ENCODE assay signal across 1 cellular context in the genomic region with DNA sequence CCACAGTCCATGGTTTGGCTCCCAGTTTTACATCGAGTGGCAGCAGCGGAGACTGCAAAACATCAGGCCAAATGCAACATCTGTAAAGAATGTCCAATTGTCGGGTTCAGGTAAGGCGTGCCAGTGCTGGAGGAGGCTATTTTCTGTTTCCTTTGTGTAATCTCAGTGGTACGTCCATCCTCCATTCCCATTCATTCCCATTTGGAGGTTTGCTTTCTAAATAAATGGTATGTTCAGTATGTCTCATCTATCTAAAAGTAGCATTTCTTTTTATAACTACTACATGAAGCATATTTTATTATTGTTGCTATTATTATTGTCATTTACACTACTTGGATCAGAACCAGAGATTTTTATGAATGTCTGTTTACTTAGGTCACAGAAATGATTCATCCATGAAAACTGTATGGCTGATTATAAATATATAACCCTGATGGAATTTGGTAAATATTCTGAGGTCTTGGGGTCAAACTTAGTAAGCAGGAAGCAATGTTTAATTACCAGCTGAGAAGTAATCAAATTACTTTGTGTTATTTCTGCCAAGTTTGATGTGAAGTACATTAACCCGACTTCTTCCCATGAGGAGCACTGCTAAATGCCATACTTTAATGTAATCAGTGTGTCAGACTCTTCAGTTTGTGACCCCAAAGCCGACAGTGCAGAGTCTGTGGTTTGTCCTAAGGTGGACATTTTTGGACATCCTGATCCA.
TF ChIP-seq lines count a peak whose summit lies in the region.

No MANE protein-coding gene starts in this region.

TF ChIP-seq in IMR-90, 13 proteins besides CTCF, POLR2A, EP300 and RAD21 (continued from another document):
- TF ChIP-seq, protein P1, sequence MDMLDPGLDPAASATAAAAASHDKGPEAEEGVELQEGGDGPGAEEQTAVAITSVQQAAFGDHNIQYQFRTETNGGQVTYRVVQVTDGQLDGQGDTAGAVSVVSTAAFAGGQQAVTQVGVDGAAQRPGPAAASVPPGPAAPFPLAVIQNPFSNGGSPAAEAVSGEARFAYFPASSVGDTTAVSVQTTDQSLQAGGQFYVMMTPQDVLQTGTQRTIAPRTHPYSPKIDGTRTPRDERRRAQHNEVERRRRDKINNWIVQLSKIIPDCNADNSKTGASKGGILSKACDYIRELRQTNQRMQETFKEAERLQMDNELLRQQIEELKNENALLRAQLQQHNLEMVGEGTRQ (IDR thresholded peaks at IDR 0.05; ENCODE audit: low read depth, low read length) = no peak
- TF ChIP-seq NFE2L2 (IDR thresholded peaks at IDR 0.05; ENCODE audit: low read depth, low read length) (no peak), BHLHE40 (IDR thresholded peaks at IDR 0.05; ENCODE audit: low read depth, low read length) (no peak), MAFK (IDR thresholded peaks at IDR 0.05; ENCODE audit: low read depth, low read length) (no peak), CHD1 (IDR thresholded peaks at IDR 0.05; ENCODE audit: low read depth, low read length) (no peak), MXI1 (IDR thresholded peaks at IDR 0.05; ENCODE audit: borderline replicate concordance, low read depth, low read length) (no peak), RCOR1 (IDR thresholded peaks at IDR 0.05; ENCODE audit: insufficient replicate concordance, low read length) (no peak), MAZ (IDR thresholded peaks at IDR 0.05; ENCODE audit: borderline replicate concordance, low read depth, low read length) (no peak), RFX5 (IDR thresholded peaks at IDR 0.05; ENCODE audit: low read depth, low read length) (no peak), CEBPB (IDR thresholded peaks at IDR 0.05; ENCODE audit: low read depth, low read length) (no peak), FOS (IDR thresholded peaks at IDR 0.05; ENCODE audit: low read depth, low read length) (no peak)
